In the genomic region with DNA sequence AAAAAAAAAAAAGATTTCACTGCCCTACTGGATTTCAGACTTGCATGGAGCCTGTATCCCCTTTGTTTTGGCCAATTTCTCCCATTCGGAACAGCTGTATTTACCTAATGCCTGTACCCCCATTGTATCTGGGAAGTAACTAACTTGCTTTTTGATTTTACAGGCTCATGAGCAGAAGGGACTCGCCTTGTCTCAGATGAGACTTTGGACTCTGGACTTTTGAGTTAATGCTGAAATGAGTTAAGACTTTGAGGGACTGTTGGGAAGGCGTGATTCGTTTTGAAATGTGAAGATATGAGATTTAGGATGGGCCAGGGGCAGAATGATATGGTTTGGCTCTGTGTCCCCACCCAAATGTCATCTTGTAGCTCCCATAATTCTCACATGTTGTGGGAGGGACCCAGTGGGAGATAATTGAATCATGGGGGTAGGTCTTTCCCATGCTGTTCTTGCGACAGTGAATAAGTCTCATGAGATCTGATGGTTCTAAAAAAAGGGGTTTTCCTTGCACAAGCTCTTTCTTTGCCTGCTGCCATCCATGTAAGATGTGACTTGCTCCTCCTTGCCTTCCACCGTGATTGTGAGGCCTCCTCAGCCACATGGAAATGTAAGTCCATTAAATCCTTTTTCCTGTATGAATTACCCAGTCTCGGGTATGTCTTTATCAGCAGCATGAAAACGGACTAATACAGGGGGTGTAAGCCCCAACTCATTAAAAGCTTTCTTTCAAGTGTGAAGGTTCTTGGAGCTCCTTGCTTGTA, we compare ENCODE assay signal across 14 cellular contexts. TPM values are rescaled to one million over a fixed set of nuclear protein-coding genes. Genes with fewer than 3 reads are reported as not detected.
DNase-seq lines count a peak whose midpoint lies in the region; ATAC-seq, FAIRE-seq and TF ChIP-seq lines count a peak whose summit lies in the region.
"Not testable (repeated sequence)": the region's sequence is repeated elsewhere in the genome, so short reads cannot be mapped to it uniquely, and the experiment has no call there.
"Had no signal": no experiment of that assay in that cellular context is flagged by ENCODE, and none has a peak within 500 bp of the region (broad histone marks: within the 10 kb centered on the region; RNA-seq: fewer than 3 reads in every experiment).

No MANE protein-coding gene starts in this region.

- H3K79me2 ChIP-seq in K562 (ENCODE audit: control insufficient read depth, insufficient read depth, low read length); HepG2 (ENCODE audit: insufficient read depth, low read length): not testable (repeated sequence)

- not testable (repeated sequence) for H4K20me1 ChIP-seq in K562 (replicated peaks; ENCODE audit: control insufficient read depth, insufficient read depth, low read length); HepG2 (ENCODE audit: insufficient read depth, low read length)

- DNase-seq in activated CD8-positive, alpha-beta memory T cell treated with anti-CD3 and anti-CD28 coated beads, Interleukin-2, amount 50 U/mL, for 48 hours = peak; percentile 10
- not testable (repeated sequence) for DNase-seq in K562 (ENCODE audit: extremely low read depth in 1 of 4, low spot score in 3 of 4); HepG2 (ENCODE audit: low spot score)
- DNase-seq in endodermal cell (peak; percentile 13), small intestine (peak; percentile 74)

- not testable (repeated sequence) for ATAC-seq in K562, HepG2

- H3K4me3 ChIP-seq in K562; endodermal cell (ENCODE audit: low read length); HepG2 (replicated peaks in 1 of 3; ENCODE audit: insufficient read depth in 1 of 3, low read depth in 2 of 3, low read length in 3 of 3); small intestine (ENCODE audit: low read depth in 1 of 2, low read length in 2 of 2): not testable (repeated sequence)

- H3K27me3 ChIP-seq in K562 (ENCODE audit: control insufficient read depth in 2 of 2, insufficient read depth in 2 of 2, low read length in 2 of 2); endodermal cell (ENCODE audit: control insufficient read depth, insufficient read depth, low read length, poor library complexity, severe bottlenecking); small intestine (ENCODE audit: control insufficient read depth in 2 of 2, insufficient read depth in 2 of 2, low read length in 2 of 2): not testable (repeated sequence)
- H3K27me3 ChIP-seq in HepG2 (ENCODE audit: control insufficient read depth in 1 of 2, insufficient read depth in 2 of 2, low read length in 2 of 2) = peaks cover 2 to 26% of the 10 kb centered on the region in 2 experiments; a peak in 2 of 5 replicates

- BruUV-seq in K562 (replicated peaks; lab: Mats Ljungman, UMichigan); HepG2 (replicated peaks; lab: Mats Ljungman, UMichigan): not testable (repeated sequence)

- TF ChIP-seq EP300 in K562 (IDR thresholded peaks at IDR 0.05; ENCODE audit: low read length); HepG2 (IDR thresholded peaks at IDR 0.05; ENCODE audit: low read depth in 2 of 2, low read length in 2 of 2); HepG2 (CRISPR knock-in tag; IDR thresholded peaks at IDR 0.05; ENCODE audit: borderline replicate concordance): not testable (repeated sequence)

- 4% methylated on average over 8 of the region's 8 CpGs for WGBS in K562 (ENCODE audit: insufficient coverage, low coverage, missing lambda C conversion rate)
- WGBS in endodermal cell (ENCODE audit: insufficient coverage in 1 of 2, insufficient read length in 1 of 2), 2 experiments = 91 to 94% methylated on average over 7 to 8 of the region's 8 CpGs
- WGBS in HepG2 (ENCODE audit: low lambda C conversion rate) = 30% methylated on average over 8 of the region's 8 CpGs
- WGBS in small intestine, 3 donors = 57 to 79% (median 66%) methylated on average over 8 of the region's 8 CpGs

- not testable (repeated sequence) for H3K9me3 ChIP-seq in K562 (replicated peaks; ENCODE audit: control insufficient read depth, insufficient read depth, low read depth, low read length); endodermal cell (ENCODE audit: control insufficient read depth, low read length); HepG2 (ENCODE audit: low read length); small intestine (ENCODE audit: control insufficient read depth, low read depth)

- not testable (repeated sequence) for TF ChIP-seq CTCF in K562 (IDR thresholded peaks at IDR 0.05 in 2 of 3, conservative IDR thresholded peaks at IDR 0.05 in 1 of 3; ENCODE audit: insufficient read depth in 2 of 3, low read depth in 1 of 3, low read length in 3 of 3); endodermal cell (conservative IDR thresholded peaks at IDR 0.05); HepG2 (CRISPR knock-in tag; IDR thresholded peaks at IDR 0.05)

- H3K36me3 ChIP-seq in K562 (ENCODE audit: control insufficient read depth, insufficient read depth, low read length); endodermal cell (ENCODE audit: control insufficient read depth, insufficient read depth, low read length); HepG2 (replicated peaks in 1 of 2; ENCODE audit: control insufficient read depth in 1 of 2, insufficient read depth in 2 of 2, low read length in 2 of 2); small intestine (ENCODE audit: control insufficient read depth in 2 of 2, insufficient read depth in 2 of 2, low read length in 2 of 2): not testable (repeated sequence)

- not testable (repeated sequence) for H3K27ac Mint-ChIP-seq in endodermal cell

- H2AFZ ChIP-seq in K562 (ENCODE audit: low read depth, low read length); HepG2 (ENCODE audit: low read length): not testable (repeated sequence)

- not testable (repeated sequence) for H3K36me3 Mint-ChIP-seq in endodermal cell (ENCODE audit: low read depth)

- not testable (repeated sequence) for H3K9me3 Mint-ChIP-seq in endodermal cell

- not testable (repeated sequence) for H3K27ac ChIP-seq in K562 (ENCODE audit: extremely low read depth, low read depth, low read length); endodermal cell (ENCODE audit: low read depth, low read length); HepG2 (ENCODE audit: extremely low read length, insufficient read depth, low read length); small intestine (ENCODE audit: low read depth in 1 of 2, low read length in 1 of 2)

- intact Hi-C loops in K562 (cut with micrococcal nuclease); HepG2 (cut with micrococcal nuclease; ENCODE audit: unreplicated experiment): not testable (repeated sequence)

- CTCF ChIA-PET in K562 (lab: Yijun Ruan, JAX; ENCODE audit: low intra/inter-chr PET ratio); HepG2 (lab: Yijun Ruan, JAX; ENCODE audit: low intra/inter-chr PET ratio, low total read pairs): not testable (repeated sequence)

- H3K4me2 ChIP-seq in K562 (ENCODE audit: insufficient read depth, low read length); HepG2 (ENCODE audit: low read depth, low read length): not testable (repeated sequence)

- not testable (repeated sequence) for H3K4me1 Mint-ChIP-seq in endodermal cell

- not testable (repeated sequence) for H3K9me1 ChIP-seq in K562 (ENCODE audit: control insufficient read depth, insufficient read depth, low read length)

- POLR2A ChIA-PET in K562 (lab: Yijun Ruan, JAX); HepG2 (lab: Yijun Ruan, JAX): not testable (repeated sequence)

- not testable (repeated sequence) for FAIRE-seq in K562 (lab: Jason Lieb, UNC); HepG2 (lab: Jason Lieb, UNC); small intestine (lab: Jason Lieb, UNC)

- H3K4me3 Mint-ChIP-seq in endodermal cell = not testable (repeated sequence)

- not testable (repeated sequence) for TF ChIP-seq POLR2A in K562 (conservative IDR thresholded peaks at IDR 0.05); HepG2 (IDR thresholded peaks at IDR 0.05; ENCODE audit: insufficient read depth in 1 of 2, low read depth in 2 of 2, low read length in 2 of 2)

- peaks cover 12% of the 10 kb centered on the region for H3K27me3 Mint-ChIP-seq in endodermal cell (ENCODE audit: insufficient read depth)

- in situ Hi-C loops in K562 (cut with MboI); HepG2 (cut with HindIII; ENCODE audit: extremely low pct_ligation_motif_present, low pct_unique_long_range_greater_than_20kb): not testable (repeated sequence)

- not testable (repeated sequence) for H3K4me1 ChIP-seq in K562 (replicated peaks in 1 of 2; ENCODE audit: control insufficient read depth in 2 of 2, insufficient read depth in 2 of 2, low read length in 2 of 2); endodermal cell (ENCODE audit: control insufficient read depth, insufficient read depth, low read length); HepG2 (ENCODE audit: insufficient read depth, low read length); small intestine (ENCODE audit: control insufficient read depth in 2 of 2, insufficient read depth in 1 of 2, low read depth in 1 of 2, low read length in 1 of 2)

- H3K9ac ChIP-seq in K562 (ENCODE audit: insufficient read depth in 1 of 2, low read depth in 2 of 2, low read length in 2 of 2); endodermal cell (ENCODE audit: extremely low read depth, low read length, poor library complexity, severe bottlenecking); HepG2 (ENCODE audit: insufficient read depth, low read depth, low read length): not testable (repeated sequence)

- TF ChIP-seq RAD21 in K562 (CRISPR knock-in tag; conservative IDR thresholded peaks at IDR 0.05 in 1 of 2, IDR thresholded peaks at IDR 0.05 in 1 of 2); HepG2 (CRISPR knock-in tag; IDR thresholded peaks at IDR 0.05): not testable (repeated sequence)

RNA-seq across cellular contexts. Expression of a gene that starts 25.5 kb away (rescaled TPM):
- total RNA-seq in K562 (2011; cell fraction: chromatin; rRNA removed; ENCODE audit: low replicate concordance) = 0.18 and 0.30 TPM in 2 replicates
- total RNA-seq in K562 (2011; cell fraction: nucleolus; rRNA removed) = 0.13 and 0.33 TPM in 2 replicates
- 0.23 TPM in 1 of 2 replicates, not detected in the other for total RNA-seq in K562 (2011; cell fraction: nucleoplasm; rRNA removed)
- total RNA-seq in K562 (2014; rRNA removed) (not detected in 2 replicates), K562 (2014; rRNA removed; fragmentation: Illumina TruSeq; extraction: Trizol) (not detected in 2 replicates), K562 (2015; rRNA removed; fragmentation: Illumina TruSeq; extraction: Trizol) (not detected in 2 replicates), K562 (2021) (not detected in 2 replicates), endodermal cell (under 1 TPM; 0.33 to 0.44 TPM), HepG2 (2016; rRNA removed; fragmentation: Illumina TruSeq; extraction: Trizol) (not detected in 2 replicates)
- polyA plus RNA-seq in K562 (2011; rRNA removed) (0.32 and 0.38 TPM in 2 replicates), K562 (2014; fragmentation: Illumina TruSeq; extraction: Trizol) (not detected in 2 replicates), K562 (2014; fragmentation: Nextera tagmentation; extraction: Ambion mirVana) (not detected), K562 (2014; rRNA removed) (not detected in 2 replicates), HepG2 (2011; rRNA removed) (not detected in 2 replicates), small intestine (under 1 TPM in 1 of 3 donors, not detected in 2; 0.04 TPM)
- polyA plus RNA-seq in K562 (2011; cell fraction: cytosol; rRNA removed) = 0.28 and 0.31 TPM in 2 replicates
- 0.25 and 0.50 TPM in 2 replicates for polyA plus RNA-seq in K562 (2011; cell fraction: nucleus; rRNA removed)
- polyA plus RNA-seq in K562 (2012) = 0.07 TPM in 1 of 2 replicates, not detected in the other
- 0.21 TPM in 2 replicates for polyA minus RNA-seq in K562 (2011; rRNA and poly(A)+ RNA removed)
- polyA minus RNA-seq in K562 (2011; cell fraction: cytosol; rRNA and poly(A)+ RNA removed) = not detected in 2 replicates
- polyA minus RNA-seq in K562 (2011; cell fraction: nucleus; rRNA and poly(A)+ RNA removed) = 0.11 and 0.13 TPM in 2 replicates
- 0.39 TPM for polyA plus RNA-seq in endodermal cell (2013, experiment 1 of 2)
- polyA plus RNA-seq in endodermal cell (2013, experiment 2 of 2) = 0.29 TPM
- not detected in 2 replicates for total RNA-seq in HepG2 (2016; cell fraction: cytosol; rRNA removed; fragmentation: Illumina TruSeq; extraction: Trizol; ENCODE audit: low read depth)
- not detected in 2 replicates for total RNA-seq in HepG2 (2016; cell fraction: insoluble cytoplasmic fraction; rRNA removed; fragmentation: Illumina TruSeq; extraction: Trizol)
- total RNA-seq in HepG2 (2016; cell fraction: membrane; rRNA removed; fragmentation: Illumina TruSeq; extraction: Trizol) = not detected in 2 replicates
- not detected in 2 replicates for total RNA-seq in HepG2 (2016; cell fraction: nucleus; rRNA removed; fragmentation: Illumina TruSeq; extraction: Trizol)
- polyA plus RNA-seq in HepG2 (2011; cell fraction: cytosol; rRNA removed) = 0.01 TPM in 1 of 2 replicates, not detected in the other
- polyA plus RNA-seq in HepG2 (2011; cell fraction: nucleus; rRNA removed) = not detected in 2 replicates
- polyA plus RNA-seq in HepG2 (2012) = not detected in 2 replicates
- not detected in 2 replicates for polyA plus RNA-seq in HepG2 (2016; cell fraction: cytosol; fragmentation: Illumina TruSeq; extraction: Trizol; ENCODE audit: low read depth)
- not detected in 2 replicates for polyA plus RNA-seq in HepG2 (2016; cell fraction: insoluble cytoplasmic fraction; fragmentation: Illumina TruSeq; extraction: Trizol; ENCODE audit: low read depth)
- not detected in 2 replicates for polyA plus RNA-seq in HepG2 (2016; cell fraction: membrane; fragmentation: Illumina TruSeq; extraction: Trizol; ENCODE audit: low read depth)
- not detected in 2 replicates for polyA plus RNA-seq in HepG2 (2016; cell fraction: nucleus; fragmentation: Illumina TruSeq; extraction: Trizol; ENCODE audit: insufficient read depth, low read depth)
- not detected in 2 replicates for polyA minus RNA-seq in HepG2 (2011; rRNA and poly(A)+ RNA removed; ENCODE audit: low replicate concordance)
- not detected in 2 replicates for polyA minus RNA-seq in HepG2 (2011; cell fraction: cytosol; rRNA and poly(A)+ RNA removed)
- not detected in 2 replicates for polyA minus RNA-seq in HepG2 (2011; cell fraction: nucleus; rRNA and poly(A)+ RNA removed)
- total RNA-seq: A673; CD4-positive, alpha-beta memory T cell; CD4-positive, CD25-positive, alpha-beta regulatory T cell; CD8-positive, alpha-beta memory T cell; Daoy; G401; GM12878 had no signal
- polyA plus RNA-seq: AG04450; CD14-positive monocyte; CD4-positive, alpha-beta memory T cell; CD4-positive, CD25-positive, alpha-beta regulatory T cell; CD8-positive, alpha-beta memory T cell; GM12878 had no signal

RNA-seq across cellular contexts. Expression of a gene that starts 40.6 kb away (rescaled TPM):
- total RNA-seq in K562 (2011; cell fraction: chromatin; rRNA removed; ENCODE audit: low replicate concordance) = not detected in 2 replicates
- not detected in 2 replicates for total RNA-seq in K562 (2011; cell fraction: nucleolus; rRNA removed)
- not detected in 2 replicates for total RNA-seq in K562 (2011; cell fraction: nucleoplasm; rRNA removed)
- not detected in 2 replicates for total RNA-seq in K562 (2014; rRNA removed)
- not detected in 2 replicates for total RNA-seq in K562 (2014; rRNA removed; fragmentation: Illumina TruSeq; extraction: Trizol)
- not detected in 2 replicates for total RNA-seq in K562 (2015; rRNA removed; fragmentation: Illumina TruSeq; extraction: Trizol)
- total RNA-seq in K562 (2021) = not detected in 2 replicates
- 0.14 TPM in 1 of 2 replicates, not detected in the other for polyA plus RNA-seq in K562 (2011; rRNA removed)
- not detected in 2 replicates for polyA plus RNA-seq in K562 (2011; cell fraction: cytosol; rRNA removed)
- 0.33 TPM in 1 of 2 replicates, not detected in the other for polyA plus RNA-seq in K562 (2011; cell fraction: nucleus; rRNA removed)
- not detected in 2 replicates for polyA plus RNA-seq in K562 (2012)
- polyA plus RNA-seq in K562 (2014; fragmentation: Illumina TruSeq; extraction: Trizol) = not detected in 2 replicates
- polyA plus RNA-seq in K562 (2014; fragmentation: Nextera tagmentation; extraction: Ambion mirVana) = not detected
- not detected in 2 replicates for polyA plus RNA-seq in K562 (2014; rRNA removed)
- polyA minus RNA-seq in K562 (2011; rRNA and poly(A)+ RNA removed) = not detected in 2 replicates
- polyA minus RNA-seq in K562 (2011; cell fraction: cytosol; rRNA and poly(A)+ RNA removed) = not detected in 2 replicates
- polyA minus RNA-seq in K562 (2011; cell fraction: nucleus; rRNA and poly(A)+ RNA removed) = not detected in 2 replicates
- total RNA-seq in endodermal cell = not detected
- not detected for polyA plus RNA-seq in endodermal cell (2013, experiment 1 of 2)
- polyA plus RNA-seq in endodermal cell (2013, experiment 2 of 2) = not detected
- total RNA-seq in HepG2 (2016; rRNA removed; fragmentation: Illumina TruSeq; extraction: Trizol) = not detected in 2 replicates
- not detected in 2 replicates for total RNA-seq in HepG2 (2016; cell fraction: cytosol; rRNA removed; fragmentation: Illumina TruSeq; extraction: Trizol; ENCODE audit: low read depth)
- not detected in 2 replicates for total RNA-seq in HepG2 (2016; cell fraction: insoluble cytoplasmic fraction; rRNA removed; fragmentation: Illumina TruSeq; extraction: Trizol)
- total RNA-seq in HepG2 (2016; cell fraction: membrane; rRNA removed; fragmentation: Illumina TruSeq; extraction: Trizol) = not detected in 2 replicates
- total RNA-seq in HepG2 (2016; cell fraction: nucleus; rRNA removed; fragmentation: Illumina TruSeq; extraction: Trizol) = not detected in 2 replicates
- not detected in 2 replicates for polyA plus RNA-seq in HepG2 (2011; rRNA removed)
- not detected in 2 replicates for polyA plus RNA-seq in HepG2 (2011; cell fraction: cytosol; rRNA removed)
- not detected in 2 replicates for polyA plus RNA-seq in HepG2 (2011; cell fraction: nucleus; rRNA removed)
- not detected in 2 replicates for polyA plus RNA-seq in HepG2 (2012)
- polyA plus RNA-seq in HepG2 (2016; cell fraction: cytosol; fragmentation: Illumina TruSeq; extraction: Trizol; ENCODE audit: low read depth) = not detected in 2 replicates
- not detected in 2 replicates for polyA plus RNA-seq in HepG2 (2016; cell fraction: insoluble cytoplasmic fraction; fragmentation: Illumina TruSeq; extraction: Trizol; ENCODE audit: low read depth)
- polyA plus RNA-seq in HepG2 (2016; cell fraction: membrane; fragmentation: Illumina TruSeq; extraction: Trizol; ENCODE audit: low read depth) = not detected in 2 replicates
- not detected in 2 replicates for polyA plus RNA-seq in HepG2 (2016; cell fraction: nucleus; fragmentation: Illumina TruSeq; extraction: Trizol; ENCODE audit: insufficient read depth, low read depth)
- polyA minus RNA-seq in HepG2 (2011; rRNA and poly(A)+ RNA removed; ENCODE audit: low replicate concordance) = not detected in 2 replicates
- not detected in 2 replicates for polyA minus RNA-seq in HepG2 (2011; cell fraction: cytosol; rRNA and poly(A)+ RNA removed)
- not detected in 2 replicates for polyA minus RNA-seq in HepG2 (2011; cell fraction: nucleus; rRNA and poly(A)+ RNA removed)
- not detected for polyA plus RNA-seq in small intestine
- total RNA-seq: A673; CD4-positive, alpha-beta memory T cell; CD4-positive, CD25-positive, alpha-beta regulatory T cell; CD8-positive, alpha-beta memory T cell; Daoy; G401; GM12878 had no signal
- polyA plus RNA-seq: AG04450; CD14-positive monocyte; CD4-positive, alpha-beta memory T cell; CD4-positive, CD25-positive, alpha-beta regulatory T cell; CD8-positive, alpha-beta memory T cell; GM12878 had no signal
